1 cellular context compared by ENCODE assay signal in the genomic region with DNA sequence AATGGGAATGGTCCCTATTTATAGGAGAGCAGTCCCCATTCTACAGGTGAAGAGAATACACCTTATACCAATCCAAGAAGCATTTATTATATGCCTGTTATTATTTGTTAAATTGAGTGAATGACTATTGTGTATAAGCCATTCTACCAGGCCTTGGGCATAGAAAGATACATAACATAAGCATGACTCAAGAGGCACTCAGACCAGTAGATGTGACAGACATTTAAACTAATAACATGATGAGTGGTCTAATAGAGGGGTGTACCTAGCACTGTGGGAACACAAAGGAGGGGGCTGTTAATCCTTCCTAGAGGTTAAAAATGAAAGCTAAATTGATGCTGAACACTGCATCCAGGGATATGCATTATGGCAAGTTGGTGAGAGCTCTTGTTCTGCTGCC.
TF ChIP-seq lines count a peak whose summit lies in the region.

No MANE protein-coding gene starts in this region.

TF ChIP-seq in IMR-90, 13 proteins besides CTCF, POLR2A, EP300 and RAD21 (continued from another document):
- no peak for TF ChIP-seq RCOR1 (IDR thresholded peaks at IDR 0.05; ENCODE audit: insufficient replicate concordance, low read length)
- TF ChIP-seq SMC3 (IDR thresholded peaks at IDR 0.05; ENCODE audit: low read depth, low read length) = no peak
- no peak for TF ChIP-seq MAFK (IDR thresholded peaks at IDR 0.05; ENCODE audit: low read depth, low read length)
- no peak for TF ChIP-seq BHLHE40 (IDR thresholded peaks at IDR 0.05; ENCODE audit: low read depth, low read length)
- TF ChIP-seq MXI1 (IDR thresholded peaks at IDR 0.05; ENCODE audit: borderline replicate concordance, low read depth, low read length) = no peak
- no peak for TF ChIP-seq MAZ (IDR thresholded peaks at IDR 0.05; ENCODE audit: borderline replicate concordance, low read depth, low read length)
- no peak for TF ChIP-seq NFE2L2 (IDR thresholded peaks at IDR 0.05; ENCODE audit: low read depth, low read length)
TF ChIP-seq in IMR-90: peak in this region for 0.
